ENCODE assay signal across 15 cellular contexts in the genomic region with DNA sequence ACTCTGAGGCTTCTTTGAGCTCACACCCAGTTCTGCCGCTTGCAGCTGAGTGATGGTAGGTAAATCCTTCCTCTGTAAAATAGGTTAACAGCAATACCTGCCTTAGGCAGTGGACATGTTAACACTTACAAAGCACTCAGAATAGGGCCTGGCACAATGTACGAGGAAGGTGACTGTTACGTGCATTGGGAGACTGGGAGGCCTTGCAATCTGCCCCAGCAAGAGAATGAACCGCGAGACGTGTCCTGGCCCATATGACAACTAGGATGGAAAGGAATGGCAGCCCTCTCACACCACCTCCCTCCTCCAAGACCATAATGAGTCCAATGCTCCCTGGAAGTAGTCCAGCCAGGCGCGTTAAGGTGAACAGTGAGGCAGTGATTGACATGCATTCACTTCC. TPM values are rescaled to one million over a fixed set of nuclear protein-coding genes. Genes with fewer than 3 reads are reported as not detected.
DNase-seq lines count a peak whose midpoint lies in the region; ATAC-seq, FAIRE-seq and TF ChIP-seq lines count a peak whose summit lies in the region.
"Had no signal": no experiment of that assay in that cellular context is flagged by ENCODE, and none has a peak within 500 bp of the region (broad histone marks: within the 10 kb centered on the region; RNA-seq: fewer than 3 reads in every experiment).

No MANE protein-coding gene starts in this region.

- H3K79me2 ChIP-seq in mesendoderm (ENCODE audit: control insufficient read depth, insufficient read depth, low read length): no peaks in the 10 kb centered on the region

- no peaks in the 10 kb centered on the region for H3K79me1 ChIP-seq in mesendoderm (ENCODE audit: low read length)

- H3K9ac ChIP-seq in NT2/D1 (ENCODE audit: insufficient read length, low read depth) (peak overlapping the region; percentile 5), mesendoderm (ENCODE audit: low read length) (no peak overlapping the region)
- H3K9ac ChIP-seq: BLaER1 had no signal

- TF ChIP-seq CTCF in RWPE2 (IDR thresholded peaks at IDR 0.05; ENCODE audit: poor library complexity, severe bottlenecking) (no peak), epithelial cell of esophagus (IDR thresholded peaks at IDR 0.05; ENCODE audit: insufficient read depth, low read depth, low read length, missing control alignments) (no peak)

- H3K4ac ChIP-seq in mesendoderm (ENCODE audit: low read depth, low read length): no peak overlapping the region

- H3K18ac ChIP-seq in mesendoderm (ENCODE audit: low read length): no peak overlapping the region

- no peak overlapping the region for H2BK15ac ChIP-seq in mesendoderm (replicated peaks; ENCODE audit: low read depth)

- H3K27ac ChIP-seq in RWPE2 (ENCODE audit: poor library complexity, severe bottlenecking): no peak overlapping the region
- no peak overlapping the region for H3K27ac ChIP-seq in mesendoderm (ENCODE audit: low read depth, low read length)
- H3K27ac ChIP-seq: A549, BLaER1 had no signal

- no CpG with 5 or more reads among the region's 8 CpGs for WGBS in mesendoderm (ENCODE audit: extremely low coverage, insufficient coverage, low lambda C conversion rate)

- TF ChIP-seq POLR2A in GM12891 (IDR thresholded peaks at IDR 0.05; ENCODE audit: low read depth, low read length): no peak

- H3K4me1 ChIP-seq in NT2/D1 (ENCODE audit: insufficient read depth, insufficient read length) (peaks cover 38% of the 10 kb centered on the region), RWPE2 (ENCODE audit: insufficient read depth, poor library complexity, severe bottlenecking) (no peaks in the 10 kb centered on the region), mesendoderm (ENCODE audit: control insufficient read depth, low read depth, low read length) (peaks cover 2% of the 10 kb centered on the region)
- H3K4me1 ChIP-seq: A549, Caco-2 had no signal

- ATAC-seq in RWPE2 (ENCODE audit: low read depth): peak; percentile 50
- ATAC-seq: A549, GM12878 had no signal

- peak overlapping the region; percentile 74 for H3K23ac ChIP-seq in mesendoderm (ENCODE audit: low read length)

- H3K27me3 ChIP-seq in NT2/D1 (ENCODE audit: insufficient read depth, insufficient read length) (no peaks in the 10 kb centered on the region), RWPE2 (ENCODE audit: insufficient read depth, poor library complexity, severe bottlenecking) (no peaks in the 10 kb centered on the region), mesendoderm (ENCODE audit: insufficient read depth, low read length, poor library complexity) (no peaks in the 10 kb centered on the region)
- H3K27me3 ChIP-seq: BLaER1 had no signal

- H2AK5ac ChIP-seq in mesendoderm (ENCODE audit: low read length): no peak overlapping the region

- no peak overlapping the region for H2BK120ac ChIP-seq in mesendoderm (ENCODE audit: low read depth, low read length)

- H3K4me3 ChIP-seq in NT2/D1 (ENCODE audit: insufficient read length, low read depth) (no peak overlapping the region), RWPE2 (ENCODE audit: severe bottlenecking) (no peak overlapping the region), epithelial cell of esophagus (ENCODE audit: low read length) (no peak overlapping the region), mesendoderm (ENCODE audit: low read length) (no peak overlapping the region)
- H3K4me3 ChIP-seq: A549, BLaER1, GM12878, GM23338 had no signal

- H3K36me3 ChIP-seq in NT2/D1 (ENCODE audit: insufficient read depth, insufficient read length, low read length) (no peaks in the 10 kb centered on the region), RWPE2 (ENCODE audit: low read depth) (no peaks in the 10 kb centered on the region), mesendoderm (ENCODE audit: control insufficient read depth, insufficient read depth, low read length) (no peaks in the 10 kb centered on the region)
- H3K36me3 ChIP-seq: BLaER1 had no signal

- DNase-seq in NT2/D1 (ENCODE audit: low read depth, low spot score) (no peak), RWPE2 (ENCODE audit: low spot score) (no peak), epithelial cell of esophagus (ENCODE audit: low read depth) (peak; percentile 97), mesendoderm (no peak), GM12891 (ENCODE audit: insufficient read length, low spot score) (no peak), AML-193 (lab: John Stamatoyannopoulos, UW) (no peak), ureter (ENCODE audit: low spot score) (no peak)
- DNase-seq: Caco-2; CD8-positive, alpha-beta memory T cell; DMS79; H9 had no signal

- FAIRE-seq in GM12891 (lab: Jason Lieb, UNC): no peak
- FAIRE-seq: A549, GM12878 had no signal

- H4K8ac ChIP-seq in mesendoderm (ENCODE audit: low read depth, low read length): no peak overlapping the region

- H3K56ac ChIP-seq in mesendoderm (ENCODE audit: low read length): no peak overlapping the region

- no peak overlapping the region for H3K4me2 ChIP-seq in mesendoderm (ENCODE audit: low read length)
- H3K4me2 ChIP-seq: A549, BLaER1, GM23338 had no signal

- H3K9me3 ChIP-seq in NT2/D1 (ENCODE audit: insufficient read depth, low read length) (no peaks in the 10 kb centered on the region), RWPE2 (ENCODE audit: severe bottlenecking) (no peaks in the 10 kb centered on the region)
- H3K9me3 ChIP-seq: A549, BLaER1, Caco-2 had no signal

- H4K5ac ChIP-seq in mesendoderm (ENCODE audit: low read length): no peak overlapping the region

- H2BK5ac ChIP-seq in mesendoderm (ENCODE audit: low read length): no peak overlapping the region

TF ChIP-seq in GM12891, 5 proteins besides CTCF, POLR2A, EP300 and RAD21:
- TF ChIP-seq POLR2AphosphoS5 (IDR thresholded peaks at IDR 0.05; ENCODE audit: low read depth, low read length) (no peak), PAX5 (IDR thresholded peaks at IDR 0.05; ENCODE audit: insufficient read depth, low read length, severe bottlenecking) (no peak), POU2F2 (IDR thresholded peaks at IDR 0.05; ENCODE audit: low read depth, low read length) (no peak), TAF1 (IDR thresholded peaks at IDR 0.05; ENCODE audit: low read depth, low read length) (no peak), SPI1 (IDR thresholded peaks at IDR 0.05; ENCODE audit: low read depth, low read length) (no peak)

RNA-seq across cellular contexts. Expression of a gene that starts 23.1 kb away (rescaled TPM):
- polyA plus RNA-seq in mesendoderm (2013, experiment 1 of 2): 9.6 TPM
- polyA plus RNA-seq in mesendoderm (2013, experiment 2 of 2): 10.0 TPM
- 46.5 TPM for polyA plus RNA-seq in GM12891 (2012; ENCODE audit: low read depth, missing spikeins)
- total RNA-seq in ureter: 68.1 TPM
